Comparison of ENCODE assay signal across 7 cellular contexts in the genomic region with DNA sequence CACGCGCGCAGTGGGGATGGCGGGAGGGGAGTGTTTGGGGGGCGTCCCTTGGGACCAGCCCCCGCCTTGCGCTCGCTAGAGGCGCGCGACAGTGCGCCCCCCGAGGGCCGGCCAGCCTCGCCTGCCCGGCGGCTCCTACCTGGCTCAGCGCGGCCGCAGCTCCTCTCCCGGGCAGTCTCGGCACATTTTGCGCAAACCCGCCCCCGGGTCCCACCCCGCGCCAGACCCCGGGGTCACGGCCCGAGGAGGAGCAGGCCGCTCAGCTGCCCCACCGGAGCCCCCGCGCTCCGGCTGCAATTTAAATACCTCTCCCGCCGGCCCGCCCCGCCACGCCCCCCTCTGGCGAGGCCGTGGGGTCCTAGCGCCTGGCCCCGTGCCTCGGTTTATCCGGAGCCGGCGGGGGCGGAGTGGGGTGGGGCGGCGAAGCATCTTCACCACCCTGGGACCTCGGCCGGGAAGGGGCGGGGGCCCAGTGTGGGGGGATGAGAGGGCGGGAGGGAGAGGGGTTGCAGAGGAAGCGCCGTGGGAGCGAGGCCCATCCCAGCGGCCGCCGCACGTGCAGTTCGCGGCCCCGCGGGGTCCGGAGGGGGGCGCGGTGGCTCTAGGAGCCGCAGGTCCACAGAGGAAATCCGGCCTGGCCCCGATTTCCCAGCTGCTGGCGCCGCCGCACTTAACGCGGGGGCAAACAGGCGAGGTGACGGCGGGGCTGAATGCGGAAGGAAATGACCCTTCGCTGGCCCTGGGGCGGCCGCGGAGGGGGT. TPM values are rescaled to one million over a fixed set of nuclear protein-coding genes. Genes with fewer than 3 reads are reported as not detected.
DNase-seq lines count a peak whose midpoint lies in the region; ATAC-seq, FAIRE-seq and TF ChIP-seq lines count a peak whose summit lies in the region.

A gene with protein sequence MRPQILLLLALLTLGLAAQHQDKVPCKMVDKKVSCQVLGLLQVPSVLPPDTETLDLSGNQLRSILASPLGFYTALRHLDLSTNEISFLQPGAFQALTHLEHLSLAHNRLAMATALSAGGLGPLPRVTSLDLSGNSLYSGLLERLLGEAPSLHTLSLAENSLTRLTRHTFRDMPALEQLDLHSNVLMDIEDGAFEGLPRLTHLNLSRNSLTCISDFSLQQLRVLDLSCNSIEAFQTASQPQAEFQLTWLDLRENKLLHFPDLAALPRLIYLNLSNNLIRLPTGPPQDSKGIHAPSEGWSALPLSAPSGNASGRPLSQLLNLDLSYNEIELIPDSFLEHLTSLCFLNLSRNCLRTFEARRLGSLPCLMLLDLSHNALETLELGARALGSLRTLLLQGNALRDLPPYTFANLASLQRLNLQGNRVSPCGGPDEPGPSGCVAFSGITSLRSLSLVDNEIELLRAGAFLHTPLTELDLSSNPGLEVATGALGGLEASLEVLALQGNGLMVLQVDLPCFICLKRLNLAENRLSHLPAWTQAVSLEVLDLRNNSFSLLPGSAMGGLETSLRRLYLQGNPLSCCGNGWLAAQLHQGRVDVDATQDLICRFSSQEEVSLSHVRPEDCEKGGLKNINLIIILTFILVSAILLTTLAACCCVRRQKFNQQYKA (minus strand): TSS at position 273 of the 761 bp plus-strand sequence. CDS start 4,793 bp downstream, outside the sequence.

- no peaks in the 10 kb centered on the region for H3K9me2 ChIP-seq in GM23338 (ENCODE audit: insufficient read depth)

- no peaks in the 10 kb centered on the region; the same call in 1 of the 2 replicates for H4K20me1 ChIP-seq in GM23338 (replicated peaks; ENCODE audit: insufficient read depth)

- no peaks in the 10 kb centered on the region for H3K9me3 Mint-ChIP-seq in GM23338

- 0 out of 2 replicates have a peak, but pooled peaks cover 3% of the 10 kb centered on the region for H3F3A ChIP-seq in GM23338 (replicated peaks; ENCODE audit: low read depth)

- no peaks in the 10 kb centered on the region; the same call in 1 of the 2 replicates for H3K4me1 ChIP-seq in GM23338 (ENCODE audit: insufficient read depth)

- no peak within 1 kb of the TSS for H3K27ac ChIP-seq in GM23338 (ENCODE audit: low read depth)

- peak within 1 kb of the TSS; percentile 92 for H3K4me2 ChIP-seq in GM23338

- no peak for TF ChIP-seq POLR2A in H54 (IDR thresholded peaks at IDR 0.05; ENCODE audit: low read depth, low read length)

- intact Hi-C loops in T-helper 2 cell treated with Interferon-gamma antibody and Interleukin-4, amounts not matched to agents 100 ng/mL and 5 ng/mL, for 36 hours (cut with micrococcal nuclease), result loop anchor here (5.0 kb wide), 1 partner anchor 78 kb away; no protein-coding TSS in a partner anchor

- FAIRE-seq in H54 (lab: Jason Lieb, UNC), result no peak

- no peak within 1 kb of the TSS for H3K27ac Mint-ChIP-seq in GM23338

- no peaks in the 10 kb centered on the region for H3K36me3 ChIP-seq in GM23338 (ENCODE audit: insufficient read depth)

- no peaks in the 10 kb centered on the region for H3K36me3 Mint-ChIP-seq in GM23338 (ENCODE audit: low read depth)

- peak within 1 kb of the TSS; percentile 72 for H3K4me3 Mint-ChIP-seq in GM23338

- DNase-seq in GM23338 (ENCODE audit: low spot score) (peak; percentile 62), dermis blood vessel endothelial cell (peak; percentile 83), medulla oblongata (ENCODE audit: extremely low spot score) (peak; percentile 15), H54 (ENCODE audit: insufficient read length, low spot score) (no peak)
- no peak for DNase-seq in NK-92 treated with Interleukin-12 subunit alpha and Interleukin-12 subunit beta, amount 100 ng/mL, for 24 hours (lab: John Stamatoyannopoulos, UW)

- TF ChIP-seq CTCF in GM23338 (conservative IDR thresholded peaks at IDR 0.05; ENCODE audit: low read depth in 2 of 2) (no peak; a peak in 1 of 4 replicates), subcutaneous adipose tissue (IDR thresholded peaks at IDR 0.05; ENCODE audit: low read depth) (no peak)

- peak; percentile 58 for ATAC-seq in GM23338

- peaks cover 21% of the 10 kb centered on the region for H3K27me3 Mint-ChIP-seq in GM23338 (ENCODE audit: insufficient read depth, low read depth, poor library complexity)

- H3K27me3 ChIP-seq in GM23338 (ENCODE audit: insufficient read depth), result peaks cover 21% of the 10 kb centered on the region

- peak within 1 kb of the TSS; percentile 62 for H3K4me3 ChIP-seq in GM23338

- peaks cover 26% of the 10 kb centered on the region for H3K4me1 Mint-ChIP-seq in GM23338

- H2AFZ ChIP-seq in GM23338, result peak within 1 kb of the TSS; percentile 97

- no peaks in the 10 kb centered on the region for H3K79me2 ChIP-seq in GM23338 (replicated peaks; ENCODE audit: insufficient read depth)

TF ChIP-seq in GM23338, 12 proteins besides CTCF, POLR2A, EP300 and RAD21:
- TF ChIP-seq CREB1 (CRISPR knock-in tag; IDR thresholded peaks at IDR 0.05; ENCODE audit: low read depth) (no peak), ZNF114 (CRISPR knock-in tag; IDR thresholded peaks at IDR 0.05) (0 out of 2 replicates have a peak, but pooled peaks have one; percentile 48)

RNA-seq across cellular contexts. Expression of the gene that starts here (rescaled TPM):
- total RNA-seq in GM23338 (2014; rRNA removed; shearing (Covaris generic)), result 0.42 and 0.89 TPM in 2 replicates
- 0.52 and 0.58 TPM in 2 replicates for polyA plus RNA-seq in GM23338 (2016; fragmentation: Nextera tagmentation; extraction: Ambion mirVana)
- 10.8 and 11.4 TPM in 2 replicates for total RNA-seq in T-helper 2 cell treated with Interferon-gamma antibody and Interleukin-4, amounts not matched to agents 100 ng/mL and 5 ng/mL, for 36 hours
- total RNA-seq in dermis blood vessel endothelial cell (80.8 and 98.6 TPM in 2 replicates), subcutaneous adipose tissue (10 to 100 TPM; 30.1 to 93.6 (median 57.6) TPM)

Comparison
In these comparisons a context has a peak if more than half of its experiments do, and no peak if none do; other contexts are left out.
1. Peak in DNase-seq, ATAC-seq, H3K4me3 ChIP-seq and H3K4me2 ChIP-seq in GM23338; RNA of the gene not detected or under 1 TPM.
2. DNase-seq: peak in dermis blood vessel endothelial cell (single experiment) and medulla oblongata (single experiment); none in NK-92 treated with Interleukin-12 subunit alpha and Interleukin-12 subunit beta, amount 100 ng/mL, for 24 hours (single experiment) and H54 (single experiment).